In the genomic region with DNA sequence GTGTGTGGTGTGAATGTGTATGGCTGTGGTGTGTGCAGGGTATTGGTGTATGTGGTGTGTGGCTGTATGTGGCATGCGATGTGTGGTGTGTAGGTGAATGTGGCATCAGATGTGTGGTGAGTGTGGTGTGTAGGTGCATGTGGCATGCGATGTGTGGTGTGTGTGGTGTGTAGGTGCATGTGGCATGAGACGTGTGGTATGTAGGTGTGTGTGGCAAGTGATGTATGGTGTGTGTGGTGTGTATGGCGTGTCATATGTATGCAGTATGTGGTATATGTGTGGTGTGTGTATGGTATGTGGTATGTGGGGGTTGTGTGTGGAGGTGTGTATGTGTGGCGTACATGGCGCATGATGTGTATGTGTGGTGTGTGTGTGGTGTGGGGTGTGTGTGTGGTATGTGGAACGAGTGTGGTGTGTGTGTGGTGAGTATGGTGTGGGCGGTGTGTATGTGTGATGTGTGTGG, we compare ENCODE assay signal across 25 cellular contexts.
DNase-seq lines count a peak whose midpoint lies in the region; ATAC-seq, FAIRE-seq and TF ChIP-seq lines count a peak whose summit lies in the region.
"Had no signal": no experiment of that assay in that cellular context is flagged by ENCODE, and none has a peak within 500 bp of the region (broad histone marks: within the 10 kb centered on the region; RNA-seq: fewer than 3 reads in every experiment).

No MANE protein-coding gene starts in this region.

- H3K9me3 ChIP-seq in upper lobe of right lung, result no peaks in the 10 kb centered on the region
- H3K9me3 ChIP-seq: BE2C had no signal

- intact Hi-C loops in upper lobe of right lung (cut with DNase I), result no loop called here

- no peaks in the 10 kb centered on the region for H3K27me3 ChIP-seq in upper lobe of right lung
- H3K27me3 ChIP-seq: BE2C had no signal

- peak; percentile 99 for FAIRE-seq in HTR-8/SVneo (lab: Jason Lieb, UNC)
- FAIRE-seq: G401.6, GM18507 had no signal

- no peak overlapping the region for H3K4me3 ChIP-seq in upper lobe of right lung

- peaks cover 19% of the 10 kb centered on the region for H3K36me3 ChIP-seq in upper lobe of right lung

- no peak overlapping the region for H3K27ac ChIP-seq in upper lobe of right lung

- peak; percentile 8 for DNase-seq in activated CD8-positive, alpha-beta memory T cell treated with anti-CD3 and anti-CD28 coated beads, Interleukin-2, amount 50 U/mL, for 48 hours
- no peak for DNase-seq in activated CD8-positive, alpha-beta memory T cell treated with anti-CD3 and anti-CD28 coated beads for 24 hours
- DNase-seq in HTR-8/SVneo (ENCODE audit: insufficient read length, low spot score), result no peak
- DNase-seq in islet precursor cell, result peak; percentile 29
- DNase-seq in upper lobe of right lung, result peak; percentile 29
- no peak for DNase-seq in hippocampal formation (lab: John Stamatoyannopoulos, UW)
- no peak for DNase-seq in NCI-H2171 (lab: John Stamatoyannopoulos, UW)
- DNase-seq: 8988T; BE2C; CD4-positive, CD25-positive, alpha-beta regulatory T cell; COR-L47; DMS 273 treated with DMSO at 0.1 percent for 48 hours; DND-41; GOT3; Karpas-422; NCI-H1436; NCI-H1930; NCI-H345; NCI-H524 treated with DMSO at 0.1 percent for 48 hours; PC-3; RPMI8226; SHP77 treated with DMSO at 0.1 percent for 48 hours had no signal

- no peaks in the 10 kb centered on the region for H3K4me1 ChIP-seq in upper lobe of right lung
- H3K4me1 ChIP-seq: BE2C had no signal

- TF ChIP-seq CTCF in upper lobe of right lung (IDR thresholded peaks at IDR 0.05), result no peak

- ATAC-seq in upper lobe of right lung (peak; percentile 4), HG02840 (IDR thresholded peaks at IDR 0.05; ENCODE audit: low FRiP score, unreplicated experiment) (no peak)
- ATAC-seq: PC-3 had no signal

Comparison
In these comparisons a context has a peak if more than half of its experiments do, and no peak if none do; other contexts are left out.
1. DNase-seq: peak in activated CD8-positive, alpha-beta memory T cell treated with anti-CD3 and anti-CD28 coated beads, Interleukin-2, amount 50 U/mL, for 48 hours (single experiment), islet precursor cell (single experiment) and upper lobe of right lung (single experiment); none in activated CD8-positive, alpha-beta memory T cell treated with anti-CD3 and anti-CD28 coated beads for 24 hours (single experiment), HTR-8/SVneo (single experiment), hippocampal formation (0 of 2) and NCI-H2171 (single experiment).